ENCODE assay signal across 9 cellular contexts in the genomic region with DNA sequence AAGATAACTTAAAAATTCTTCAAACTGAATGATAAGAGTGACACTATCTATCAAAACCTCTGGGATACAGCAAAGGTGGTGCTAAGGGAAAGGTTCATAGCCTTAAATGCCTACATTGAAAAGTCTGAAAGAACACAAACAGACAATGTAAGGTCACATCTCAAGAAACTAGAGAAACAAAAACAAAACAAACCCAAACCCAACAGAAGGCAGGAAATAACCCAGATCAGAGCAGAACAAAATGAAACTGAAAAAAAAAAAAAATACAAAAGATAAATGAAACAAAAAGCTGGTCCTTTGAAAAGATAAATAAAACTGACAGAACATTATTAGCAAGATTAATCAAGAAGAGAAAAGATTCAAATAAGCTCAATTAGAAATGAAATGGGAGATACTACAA. TPM values are rescaled to one million over a fixed set of nuclear protein-coding genes. Genes with fewer than 3 reads are reported as not detected.
A peak's percentile ranks its signal among the peaks of the same experiment; 100 is the strongest.
DNase-seq lines count a peak whose midpoint lies in the region; ATAC-seq, FAIRE-seq and TF ChIP-seq lines count a peak whose summit lies in the region.
"Had no signal": no experiment of that assay in that cellular context is flagged by ENCODE, and none has a peak within 500 bp of the region (broad histone marks: within the 10 kb centered on the region; RNA-seq: fewer than 3 reads in every experiment).

No MANE protein-coding gene starts in this region.

- H3K36me3 ChIP-seq in uterus: no peaks in the 10 kb centered on the region

- no peak for DNase-seq in uterus
- no peak for DNase-seq in AG08395 (ENCODE audit: low spot score)
- no peak for DNase-seq in inferior parietal cortex (ENCODE audit: extremely low spot score)
- DNase-seq in cortex of kidney (lab: John Stamatoyannopoulos, UW): no peak
- DNase-seq: SHP77 treated with DMSO at 0.1 percent for 48 hours had no signal

- no peak overlapping the region for H3K4me3 ChIP-seq in uterus

- H3K27me3 ChIP-seq in uterus: no peaks in the 10 kb centered on the region

- FAIRE-seq in endometrium (lab: Jason Lieb, UNC): peak; percentile 64

- H3K9me3 ChIP-seq in uterus: no peaks in the 10 kb centered on the region

- no peaks in the 10 kb centered on the region for H3K4me1 ChIP-seq in uterus

- intact Hi-C loops in uterus (cut with DNase I; ENCODE audit: low total_unique reads): no loop called here

- TF ChIP-seq POLR2A in uterus (IDR thresholded peaks at IDR 0.05): no peak

- ATAC-seq in GM18511 (IDR thresholded peaks at IDR 0.05; ENCODE audit: unreplicated experiment) (peak; percentile 90), GM21515 (IDR thresholded peaks at IDR 0.05; ENCODE audit: unreplicated experiment) (peak; percentile 85), HG03432 (IDR thresholded peaks at IDR 0.05; ENCODE audit: unreplicated experiment) (peak; percentile 89)

- no peak for TF ChIP-seq CTCF in uterus (IDR thresholded peaks at IDR 0.05)

- peak overlapping the region in 1 of 2 donors; percentile 12 for H3K27ac ChIP-seq in uterus

RNA-seq across cellular contexts. Expression of gene ODF2L, which starts 6.8 kb away (rescaled TPM):
- 100 to 1,000 TPM in 1 of 4 donors, 10 to 100 TPM in 3; 26.5 to 134 (median 56.3) TPM for total RNA-seq in uterus

RNA-seq across cellular contexts. Expression of gene CLCA2, which starts 34.7 kb away (rescaled TPM):
- total RNA-seq in uterus: not detected
